1 cellular context compared by ENCODE assay signal in genomic region chr3:47301456-47301855, GRCh38.
A peak's percentile ranks its signal among the peaks of the same experiment; 100 is the strongest.
TF ChIP-seq lines count a peak whose summit lies in the region.

No MANE protein-coding gene starts in this region.

TF ChIP-seq in K562, 482 proteins besides CTCF, POLR2A, EP300 and RAD21:
- peak; percentile 32; the same call in 1 of the 2 replicates for TF ChIP-seq SOX6 (IDR thresholded peaks at IDR 0.05)
- no peak for TF ChIP-seq GATAD2B (IDR thresholded peaks at IDR 0.05; ENCODE audit: borderline replicate concordance)
- TF ChIP-seq MLLT1 (IDR thresholded peaks at IDR 0.05) = no peak
TF ChIP-seq in K562: peak in this region for 1.
